ENCODE assay signal across 8 cellular contexts in genomic region chr1:205775015-205775716, GRCh38. TPM values are rescaled to one million over a fixed set of nuclear protein-coding genes. Genes with fewer than 3 reads are reported as not detected.
DNase-seq lines count a peak whose midpoint lies in the region; ATAC-seq and TF ChIP-seq lines count a peak whose summit lies in the region.

Gene RAB29 (minus strand): TSS chr1:205775482. CDS start chr1:205774956, 526 bp downstream.

- H3K27ac Mint-ChIP-seq in activated CD4-positive, alpha-beta T cell treated with anti-CD3 and anti-CD28 coated beads for 36 hours: peak within 1 kb of the TSS; percentile 90

- H3K9ac ChIP-seq in colonic mucosa (ENCODE audit: low read depth in 2 of 2, low read length in 2 of 2): peak within 1 kb of the TSS; percentile 56 to 80

- H3K27ac ChIP-seq in colonic mucosa (peak within 1 kb of the TSS; percentile 30), layer of hippocampus (ENCODE audit: low read depth, low read length) (peak within 1 kb of the TSS; percentile 52)

- H3K4me1 ChIP-seq in colonic mucosa: no peaks in the 10 kb centered on the region

- H3K4me1 Mint-ChIP-seq in activated CD4-positive, alpha-beta T cell treated with anti-CD3 and anti-CD28 coated beads for 36 hours: peaks cover 55% of the 10 kb centered on the region

- CTCF ChIA-PET in activated CD4-positive, alpha-beta T cell treated with anti-CD3 and anti-CD28 coated beads for 36 hours (lab: Charles Lee): interaction anchor here (0.6 to 1.9 kb wide), 10 partner anchors 14 to 295 kb away, joined by 3 to 5 read pairs (median 3); no protein-coding TSS in a partner anchor

- peaks cover 20% of the 10 kb centered on the region for H3K36me3 Mint-ChIP-seq in activated CD4-positive, alpha-beta T cell treated with anti-CD3 and anti-CD28 coated beads for 36 hours (ENCODE audit: low read depth)

- H3K4me3 ChIP-seq in AG10803 (ENCODE audit: low read length): peak within 1 kb of the TSS; percentile 96
- peak within 1 kb of the TSS; percentile 66 for H3K4me3 ChIP-seq in colonic mucosa

- ATAC-seq in GM19043 (IDR thresholded peaks at IDR 0.05; ENCODE audit: low read depth, unreplicated experiment) (peak; percentile 73), HG03354 (IDR thresholded peaks at IDR 0.05; ENCODE audit: poor library complexity, severe bottlenecking, unreplicated experiment) (peak; percentile 85)
- ATAC-seq in activated CD4-positive, alpha-beta T cell treated with anti-CD3 and anti-CD28 coated beads for 36 hours: peak; percentile 80

- POLR2A ChIA-PET in activated CD4-positive, alpha-beta T cell treated with anti-CD3 and anti-CD28 coated beads for 36 hours (lab: Charles Lee): interaction anchor here (1.0 to 3.2 kb wide), 4 partner anchors 26 to 143 kb away, joined by 3 to 21 read pairs (median 3); partner anchors contain the start of genes ELK4 and NUCKS1

- H3K27me3 Mint-ChIP-seq in activated CD4-positive, alpha-beta T cell treated with anti-CD3 and anti-CD28 coated beads for 36 hours: no peaks in the 10 kb centered on the region

- no peaks in the 10 kb centered on the region for H3K9me3 Mint-ChIP-seq in activated CD4-positive, alpha-beta T cell treated with anti-CD3 and anti-CD28 coated beads for 36 hours (ENCODE audit: low read depth)

- no peaks in the 10 kb centered on the region for H3K36me3 ChIP-seq in colonic mucosa

- DNase-seq in AG10803 (ENCODE audit: low read depth) (peak; percentile 76), NCI-H510A (lab: John Stamatoyannopoulos, UW) (peak; percentile 27), colonic mucosa (peak; percentile 84)
- DNase-seq in activated CD4-positive, alpha-beta T cell treated with anti-CD3 and anti-CD28 coated beads for 36 hours: peak; percentile 93
- peak; percentile 58 to 74 (median 63) for DNase-seq in stimulated activated CD4-positive, alpha-beta T cell treated with anti-CD3 and anti-CD28 coated beads, Interleukin-1b, Interleukin-23, amount 100 ng/mL, for 24 hours (ENCODE audit: low read depth in 4 of 4, low spot score in 1 of 4)

- TF ChIP-seq CTCF in AG10803 (conservative IDR thresholded peaks at IDR 0.05; ENCODE audit: low read length): no peak
- no peak for TF ChIP-seq CTCF in colonic mucosa (IDR thresholded peaks at IDR 0.05)

- peak within 1 kb of the TSS; percentile 89 for H3K4me3 Mint-ChIP-seq in activated CD4-positive, alpha-beta T cell treated with anti-CD3 and anti-CD28 coated beads for 36 hours

- intact Hi-C loops in activated CD4-positive, alpha-beta T cell treated with anti-CD3 and anti-CD28 coated beads for 36 hours (cut with DNase I, micrococcal nuclease): loop anchor here (1.0 to 10.0 kb wide), 8 partner anchors 26 to 800 kb away; partner anchors contain the start of genes SLC41A1 (in 2 of the 2) and PM20D1 (in 1 of the 2)
- intact Hi-C loops in colonic mucosa (cut with DNase I): no loop called here

- no peaks in the 10 kb centered on the region for H3K9me3 ChIP-seq in colonic mucosa

- no peaks in the 10 kb centered on the region for H3K27me3 ChIP-seq in colonic mucosa
- H3K27me3 ChIP-seq in layer of hippocampus (ENCODE audit: control insufficient read depth, insufficient read depth, low read length): no peaks in the 10 kb centered on the region

RNA-seq across cellular contexts. Expression of gene RAB29, which starts in this region (rescaled TPM):
- 10 to 100 TPM; 29.3 to 29.4 TPM for total RNA-seq in activated CD4-positive, alpha-beta T cell treated with anti-CD3 and anti-CD28 coated beads for 36 hours
- total RNA-seq in colonic mucosa: 10 to 100 TPM in 1 of 2 donors, 1 to 10 TPM in 1; 7.5 to 10.2 TPM

Comparison
In these comparisons a context has a peak if more than half of its experiments do, and no peak if none do; other contexts are left out.
1. Peak in every context shown above with its lines: DNase-seq, ATAC-seq, H3K4me3 ChIP-seq and H3K27ac ChIP-seq.
2. DNase-seq: peak in every context shown above with its lines; median percentile 93 in activated CD4-positive, alpha-beta T cell treated with anti-CD3 and anti-CD28 coated beads for 36 hours; 84 in colonic mucosa; 76 in AG10803; 63 in stimulated activated CD4-positive, alpha-beta T cell treated with anti-CD3 and anti-CD28 coated beads, Interleukin-1b, Interleukin-23, amount 100 ng/mL, for 24 hours; 27 in NCI-H510A.